Comparison of ENCODE assay signal across 8 cellular contexts in genomic region chr19:1094655-1094977, GRCh38. TPM values are rescaled to one million over a fixed set of nuclear protein-coding genes. Genes with fewer than 3 reads are reported as not detected.
DNase-seq lines count a peak whose midpoint lies in the region; ATAC-seq and TF ChIP-seq lines count a peak whose summit lies in the region.

No MANE protein-coding gene starts in this region.

- no peaks in the 10 kb centered on the region for H3K27me3 ChIP-seq in SU-DHL-6 (ENCODE audit: low read length)

- H3K4me3 ChIP-seq in GM12875 (ENCODE audit: low read depth, low read length), result peak overlapping the region; percentile 78
- peak overlapping the region; percentile 77 for H3K4me3 ChIP-seq in SU-DHL-6 (ENCODE audit: insufficient read depth, low read length, poor library complexity, severe bottlenecking)
- H3K4me3 ChIP-seq in fibroblast of the aortic adventitia (ENCODE audit: low read depth, low read length), result peak overlapping the region; percentile 87
- H3K4me3 ChIP-seq in retinal pigment epithelial cell (ENCODE audit: low read length), result peak overlapping the region; percentile 93

- H3K79me2 ChIP-seq in SU-DHL-6 (ENCODE audit: insufficient read depth, low read length), result peaks cover 23% of the 10 kb centered on the region

- DNase-seq in fibroblast of the aortic adventitia (ENCODE audit: low read depth) (no peak), retinal pigment epithelial cell (ENCODE audit: low read depth) (no peak), DMS79 treated with DMSO at 0.1 percent for 48 hours (lab: John Stamatoyannopoulos, UW) (no peak), NCI-H146 treated with DMSO at 0.1 percent for 48 hours (lab: John Stamatoyannopoulos, UW; ENCODE audit: unreplicated experiment) (no peak), HT-29 (ENCODE audit: low spot score) (no peak)

- no peaks in the 10 kb centered on the region for H3K9me3 ChIP-seq in SU-DHL-6 (ENCODE audit: insufficient read depth, low read length)

- H3K4me2 ChIP-seq in SU-DHL-6 (ENCODE audit: low read depth, low read length, poor library complexity, severe bottlenecking), result peak overlapping the region; percentile 79

- H4K20me1 ChIP-seq in SU-DHL-6 (ENCODE audit: low read depth, low read length), result no peaks in the 10 kb centered on the region

- TF ChIP-seq CTCF in GM12875 (IDR thresholded peaks at IDR 0.05; ENCODE audit: borderline replicate concordance, insufficient read depth, low read depth, low read length), result no peak
- no peak for TF ChIP-seq CTCF in SU-DHL-6 (IDR thresholded peaks at IDR 0.05; ENCODE audit: insufficient read depth, low read length, poor library complexity, severe bottlenecking)
- TF ChIP-seq CTCF in fibroblast of the aortic adventitia (IDR thresholded peaks at IDR 0.05; ENCODE audit: insufficient read depth, low read length), result no peak
- no peak for TF ChIP-seq CTCF in retinal pigment epithelial cell (conservative IDR thresholded peaks at IDR 0.05; ENCODE audit: low read depth, low read length)

- no peaks in the 10 kb centered on the region for H3K9me2 ChIP-seq in SU-DHL-6 (replicated peaks; ENCODE audit: insufficient read depth, low read length)

- no peak overlapping the region for H2AFZ ChIP-seq in SU-DHL-6 (ENCODE audit: low read depth, low read length, severe bottlenecking)

- H3K36me3 ChIP-seq in SU-DHL-6 (ENCODE audit: low read length), result no peaks in the 10 kb centered on the region

- H3K9ac ChIP-seq in SU-DHL-6 (ENCODE audit: low read length), result peak overlapping the region; percentile 82

- ATAC-seq in GM19452 (IDR thresholded peaks at IDR 0.05; ENCODE audit: unreplicated experiment), result no peak

- no peak overlapping the region for H3K27ac ChIP-seq in SU-DHL-6 (ENCODE audit: low read depth, low read length)

- H3F3A ChIP-seq in SU-DHL-6 (ENCODE audit: insufficient read depth), result no peaks in the 10 kb centered on the region

RNA-seq across cellular contexts. Expression of gene POLR2E, which starts 0.6 kb away (rescaled TPM):
- total RNA-seq in fibroblast of the aortic adventitia (ENCODE audit: low replicate concordance), result 27.7 and 91.2 TPM in 2 replicates
- 394 and 395 TPM in 2 replicates for total RNA-seq in HT-29 (2014; rRNA removed; shearing (Covaris generic))

RNA-seq across cellular contexts. Expression of gene GPX4, which starts 9.2 kb away (rescaled TPM):
- total RNA-seq in fibroblast of the aortic adventitia (ENCODE audit: low replicate concordance), result 156 and 288 TPM in 2 replicates
- total RNA-seq in HT-29 (2014; rRNA removed; shearing (Covaris generic)), result 1,102 and 1,117 TPM in 2 replicates

RNA-seq across cellular contexts. Expression of gene ARHGAP45, which starts 27.6 kb away (rescaled TPM):
- 0.18 TPM in 1 of 2 replicates, not detected in the other for total RNA-seq in fibroblast of the aortic adventitia (ENCODE audit: low replicate concordance)
- 93.3 and 102 TPM in 2 replicates for total RNA-seq in HT-29 (2014; rRNA removed; shearing (Covaris generic))

RNA-seq across cellular contexts. Expression of gene ABCA7, which starts 54.7 kb away (rescaled TPM):
- 3.5 and 21.6 TPM in 2 replicates for total RNA-seq in fibroblast of the aortic adventitia (ENCODE audit: low replicate concordance)
- 56.9 and 76.3 TPM in 2 replicates for total RNA-seq in HT-29 (2014; rRNA removed; shearing (Covaris generic))

Comparison
In these comparisons a context has a peak if more than half of its experiments do, and no peak if none do; other contexts are left out.
1. RNA of gene ARHGAP45, which starts 27.6 kb away (total RNA-seq): 93.3 to 102 TPM in HT-29; 0.18 TPM in fibroblast of the aortic adventitia; every median in the first group is over 10 times any median in the second.
2. Peak in every context shown above with its lines, with median percentiles within 50 percentile points of each other: H3K4me3 ChIP-seq.